In the genomic region with DNA sequence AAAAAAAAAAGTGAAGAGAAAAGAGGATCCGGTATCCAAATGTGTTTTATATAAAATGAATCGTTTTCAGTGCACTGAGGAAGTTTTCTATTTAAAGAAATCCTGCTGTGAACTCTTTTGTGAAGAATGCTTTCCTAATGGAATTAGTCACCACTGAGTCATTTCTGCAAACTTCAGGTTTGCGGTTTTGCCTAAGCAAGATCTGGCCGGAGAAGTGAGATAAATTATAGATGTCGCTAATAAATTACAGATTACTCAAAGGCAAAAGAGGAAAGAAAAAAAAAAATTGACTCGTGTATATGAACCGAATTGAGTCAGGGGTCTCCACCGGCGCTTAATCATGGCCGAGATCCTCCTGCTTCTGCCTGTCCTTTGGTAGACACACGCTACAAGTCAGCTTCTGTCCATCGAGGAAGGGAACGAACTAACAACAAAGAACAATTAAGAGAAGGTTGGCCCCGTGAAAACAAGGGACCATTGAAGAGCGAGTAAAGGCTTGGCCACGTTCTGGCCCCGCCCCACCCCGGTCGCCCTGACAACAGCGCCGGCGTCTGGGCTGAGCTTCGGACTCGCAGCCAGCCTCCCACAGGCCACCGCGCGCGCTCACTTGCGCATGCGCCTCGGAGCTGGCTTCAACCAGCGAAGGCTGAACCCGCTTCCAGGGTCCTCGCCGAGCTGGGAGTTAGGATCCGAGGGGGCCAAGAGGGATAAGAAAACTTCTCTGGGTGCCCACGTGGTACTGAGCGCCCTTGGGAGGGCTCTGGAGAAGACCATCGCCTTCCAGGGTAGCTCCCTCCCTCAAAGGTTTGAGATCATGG, we compare ENCODE assay signal across 8 cellular contexts. TPM values are rescaled to one million over a fixed set of nuclear protein-coding genes. Genes with fewer than 3 reads are reported as not detected.
DNase-seq lines count a peak whose midpoint lies in the region; ATAC-seq and TF ChIP-seq lines count a peak whose summit lies in the region.

No MANE protein-coding gene starts in this region.

- DNase-seq in CD8-positive, alpha-beta T cell, result peak; percentile 87 to 97 (median 93)
- DNase-seq in HS-5 (ENCODE audit: low read depth), result peak; percentile 99
- DNase-seq in NK-92 (lab: John Stamatoyannopoulos, UW; ENCODE audit: unreplicated experiment), result peak; percentile 62
- peak; percentile 80 to 88 for DNase-seq in activated CD8-positive, alpha-beta memory T cell treated with anti-CD3 and anti-CD28 coated beads for 4 hours (ENCODE audit: low read depth in 2 of 2)
- peak; percentile 86 to 92 (median 87) for DNase-seq in effector memory CD4-positive, alpha-beta T cell
- peak; percentile 96 for DNase-seq in lung microvascular endothelial cell (ENCODE audit: low read depth in 2 of 2)
- peak; percentile 80 to 90 (median 90) for DNase-seq in stimulated activated CD4-positive, alpha-beta T cell treated with anti-CD3 and anti-CD28 coated beads, TNF-alpha, amount 100 ng/mL, for 4 hours (ENCODE audit: low read depth in 3 of 3)

- peak overlapping the region; percentile 90 for H3K4me3 Mint-ChIP-seq in CD8-positive, alpha-beta T cell

- peak overlapping the region; percentile 59 for H3K27ac ChIP-seq in CD8-positive, alpha-beta T cell (ENCODE audit: low read depth, low read length)
- peak overlapping the region; percentile 51 for H3K27ac ChIP-seq in effector memory CD4-positive, alpha-beta T cell (ENCODE audit: insufficient read depth, low read length, poor library complexity, severe bottlenecking)

- no peaks in the 10 kb centered on the region for H3K36me3 ChIP-seq in CD8-positive, alpha-beta T cell (ENCODE audit: insufficient read depth, low read length)
- no peaks in the 10 kb centered on the region for H3K36me3 ChIP-seq in effector memory CD4-positive, alpha-beta T cell (ENCODE audit: control insufficient read depth, insufficient read depth, low read length)

- peaks cover 8% of the 10 kb centered on the region for H3K4me1 Mint-ChIP-seq in CD8-positive, alpha-beta T cell (ENCODE audit: low read depth)

- peaks cover 5% of the 10 kb centered on the region for H3K36me3 Mint-ChIP-seq in CD8-positive, alpha-beta T cell

- intact Hi-C loops in CD8-positive, alpha-beta T cell (cut with DNase I, micrococcal nuclease), result loop anchor here (1.0 to 5.0 kb wide), 5 partner anchors 16 to 454 kb away; partner anchors contain the start of gene C19orf53 (in 1 of the 2)

- POLR2A ChIA-PET in CD8-positive, alpha-beta T cell (lab: Charles Lee), result interaction anchor here (0.6 to 2.3 kb wide), 7 partner anchors 10 to 579 kb away, joined by 3 to 14 read pairs (median 4); partner anchors contain the start of gene MRI1

- peak overlapping the region; percentile 87 for H3K4me3 ChIP-seq in CD8-positive, alpha-beta T cell (ENCODE audit: low read depth, low read length)
- H3K4me3 ChIP-seq in effector memory CD4-positive, alpha-beta T cell (ENCODE audit: insufficient read depth, low read depth, low read length, poor library complexity, severe bottlenecking), result peak overlapping the region; percentile 44

- CTCF ChIA-PET in CD8-positive, alpha-beta T cell (lab: Charles Lee), result interaction anchor here (0.9 to 1.0 kb wide), 2 partner anchors 42 to 131 kb away, joined by 3 read pairs; no protein-coding TSS in a partner anchor

- H3K9me3 Mint-ChIP-seq in CD8-positive, alpha-beta T cell, result no peaks in the 10 kb centered on the region

- no peaks in the 10 kb centered on the region for H3K27me3 ChIP-seq in CD8-positive, alpha-beta T cell (ENCODE audit: insufficient read depth, low read length)
- H3K27me3 ChIP-seq in effector memory CD4-positive, alpha-beta T cell (replicated peaks; ENCODE audit: control insufficient read depth, insufficient read depth, low read length, poor library complexity, severe bottlenecking), result no peaks in the 10 kb centered on the region

- peaks cover 7% of the 10 kb centered on the region for H3K4me1 ChIP-seq in CD8-positive, alpha-beta T cell (ENCODE audit: insufficient read depth, low read length)
- peaks cover 11% of the 10 kb centered on the region for H3K4me1 ChIP-seq in effector memory CD4-positive, alpha-beta T cell (ENCODE audit: control insufficient read depth, insufficient read depth, low read length, poor library complexity, severe bottlenecking)

- H3K27ac Mint-ChIP-seq in CD8-positive, alpha-beta T cell, result peak overlapping the region; percentile 74

- no peaks in the 10 kb centered on the region for H3K27me3 Mint-ChIP-seq in CD8-positive, alpha-beta T cell (ENCODE audit: low read depth)

- H3K9me3 ChIP-seq in CD8-positive, alpha-beta T cell (ENCODE audit: low read length), result no peaks in the 10 kb centered on the region
- H3K9me3 ChIP-seq in effector memory CD4-positive, alpha-beta T cell (ENCODE audit: control insufficient read depth, low read length), result no peaks in the 10 kb centered on the region

- ATAC-seq in CD8-positive, alpha-beta T cell, result peak; percentile 100
- ATAC-seq in GM19467 (IDR thresholded peaks at IDR 0.05; ENCODE audit: unreplicated experiment), result peak; percentile 94

- no peak for TF ChIP-seq CTCF in CD8-positive, alpha-beta T cell (IDR thresholded peaks at IDR 0.05)

RNA-seq across cellular contexts. Expression of gene MRI1, which starts 33.0 kb away (rescaled TPM):
- 10 to 100 TPM; 14.3 to 14.8 TPM for total RNA-seq in CD8-positive, alpha-beta T cell
- 17.0 and 22.4 TPM in 2 replicates for total RNA-seq in lung microvascular endothelial cell

RNA-seq across cellular contexts. Expression of gene C19orf53, which starts 42.9 kb away (rescaled TPM):
- total RNA-seq in CD8-positive, alpha-beta T cell, result 100 to 1,000 TPM; 116 TPM
- total RNA-seq in lung microvascular endothelial cell, result 37.5 and 46.2 TPM in 2 replicates

Comparison
In these comparisons a context has a peak if more than half of its experiments do, and no peak if none do; other contexts are left out.
1. Peak in every context shown above with its lines: DNase-seq, ATAC-seq, H3K4me3 ChIP-seq and H3K27ac ChIP-seq.